13 cellular contexts compared by ENCODE assay signal in the genomic region with DNA sequence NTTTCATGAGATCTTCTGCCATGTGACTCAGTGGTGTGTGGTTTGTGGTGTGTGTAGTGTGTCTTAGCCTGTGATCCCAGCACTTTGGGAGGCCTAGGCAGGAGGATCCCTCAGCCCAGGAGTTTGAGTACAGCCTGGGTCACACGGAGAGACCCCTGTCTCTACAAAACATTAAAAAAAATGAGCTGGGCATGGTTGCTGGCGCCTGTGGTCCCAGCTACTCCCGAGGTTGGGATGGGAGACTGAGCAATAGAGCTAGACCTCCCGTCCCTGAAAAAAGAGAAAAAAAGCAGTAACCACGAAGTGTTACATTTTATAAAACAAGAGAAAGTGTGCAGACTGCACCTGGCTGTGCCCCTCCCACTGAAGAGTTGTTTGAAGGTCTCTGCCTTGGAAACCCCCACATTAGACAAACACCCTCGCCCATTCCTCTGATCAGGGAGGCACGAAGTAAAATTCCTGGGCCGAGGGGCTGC. TPM values are rescaled to one million over a fixed set of nuclear protein-coding genes. Genes with fewer than 3 reads are reported as not detected.
DNase-seq lines count a peak whose midpoint lies in the region; ATAC-seq and TF ChIP-seq lines count a peak whose summit lies in the region.
"Had no signal": no experiment of that assay in that cellular context is flagged by ENCODE, and none has a peak within 500 bp of the region (broad histone marks: within the 10 kb centered on the region; RNA-seq: fewer than 3 reads in every experiment).

No MANE protein-coding gene starts in this region.

- peaks cover 7% of the 10 kb centered on the region for H3K9me3 Mint-ChIP-seq in activated naive CD4-positive, alpha-beta T cell treated with anti-CD3 and anti-CD28 coated beads, Interleukin-2, amount 10 ng/mL, durations not matched to agents 7 days and 5 days
- peaks cover 0 to 2% of the 10 kb centered on the region in 2 donors for H3K9me3 Mint-ChIP-seq in effector memory CD8-positive, alpha-beta T cell
- H3K9me3 Mint-ChIP-seq in stimulated activated naive CD8-positive, alpha-beta T cell treated with anti-CD3 and anti-CD28 coated beads, Interleukin-15, Interleukin-2, amounts not matched to agents 100 ng/mL and 50 ng/mL, for 24 hours: peaks cover 6% of the 10 kb centered on the region

- H3K36me3 Mint-ChIP-seq in activated naive CD4-positive, alpha-beta T cell treated with anti-CD3 and anti-CD28 coated beads, Interleukin-2, amount 10 ng/mL, durations not matched to agents 7 days and 5 days: peaks cover 3% of the 10 kb centered on the region
- H3K36me3 Mint-ChIP-seq in effector memory CD8-positive, alpha-beta T cell (ENCODE audit: insufficient read depth): peaks cover 26% of the 10 kb centered on the region
- H3K36me3 Mint-ChIP-seq in stimulated activated naive CD8-positive, alpha-beta T cell treated with anti-CD3 and anti-CD28 coated beads, Interleukin-15, Interleukin-2, amounts not matched to agents 100 ng/mL and 50 ng/mL, for 24 hours (ENCODE audit: low read depth): no peaks in the 10 kb centered on the region

- intact Hi-C loops in left ventricle myocardium inferior (cut with micrococcal nuclease): no loop called here

- H3K27ac ChIP-seq in left ventricle myocardium inferior (replicated peaks): no peak overlapping the region
- H3K27ac ChIP-seq: parathyroid adenoma had no signal

- peak; percentile 57 for DNase-seq in activated naive CD4-positive, alpha-beta T cell treated with anti-CD3 and anti-CD28 coated beads, Interleukin-2, amount 10 ng/mL, durations not matched to agents 7 days and 5 days
- DNase-seq in activated naive CD4-positive, alpha-beta T cell treated with Interleukin-2 at 50 U/mL for 16 hours: no peak
- DNase-seq in SK-MEL-5 (ENCODE audit: low read depth, low spot score) (peak; percentile 13), pons (ENCODE audit: low spot score) (no peak), EL (no peak), left ventricle myocardium inferior (no peak)
- peak in 2 of 3 experiments; percentile 26 to 28 for DNase-seq in effector memory CD8-positive, alpha-beta T cell
- DNase-seq: NCI-H526 treated with DMSO at 0.1 percent for 48 hours, T1000 had no signal

- in situ Hi-C loops in SK-MEL-5 (cut with HindIII; ENCODE audit: low pct_unique_long_range_greater_than_20kb, low sequenced_read_pairs): no loop called here

- H3K4me3 Mint-ChIP-seq in activated naive CD4-positive, alpha-beta T cell treated with anti-CD3 and anti-CD28 coated beads, Interleukin-2, amount 10 ng/mL, durations not matched to agents 7 days and 5 days: no peak overlapping the region
- peak overlapping the region; percentile 32 to 57 for H3K4me3 Mint-ChIP-seq in effector memory CD8-positive, alpha-beta T cell
- no peak overlapping the region for H3K4me3 Mint-ChIP-seq in stimulated activated naive CD8-positive, alpha-beta T cell treated with anti-CD3 and anti-CD28 coated beads, Interleukin-15, Interleukin-2, amounts not matched to agents 100 ng/mL and 50 ng/mL, for 24 hours

- CTCF ChIA-PET in activated naive CD4-positive, alpha-beta T cell treated with anti-CD3 and anti-CD28 coated beads, Interleukin-2, amount 10 ng/mL, durations not matched to agents 7 days and 5 days (lab: Charles Lee): interaction anchor here (1.1 kb wide), 1 partner anchor 10 kb away, joined by 3 read pairs; no protein-coding TSS in a partner anchor

- H3K27me3 ChIP-seq in left ventricle myocardium inferior (ENCODE audit: low read depth): no peaks in the 10 kb centered on the region

- ATAC-seq in effector memory CD8-positive, alpha-beta T cell (replicated peaks): peak; percentile 69
- ATAC-seq: esophagus mucosa had no signal

- peaks cover 39% of the 10 kb centered on the region for H3K27me3 Mint-ChIP-seq in activated naive CD4-positive, alpha-beta T cell treated with anti-CD3 and anti-CD28 coated beads, Interleukin-2, amount 10 ng/mL, durations not matched to agents 7 days and 5 days
- H3K27me3 Mint-ChIP-seq in effector memory CD8-positive, alpha-beta T cell: no peaks in the 10 kb centered on the region
- H3K27me3 Mint-ChIP-seq in stimulated activated naive CD8-positive, alpha-beta T cell treated with anti-CD3 and anti-CD28 coated beads, Interleukin-15, Interleukin-2, amounts not matched to agents 100 ng/mL and 50 ng/mL, for 24 hours: peaks cover 3% of the 10 kb centered on the region

- H3K4me1 Mint-ChIP-seq in activated naive CD4-positive, alpha-beta T cell treated with anti-CD3 and anti-CD28 coated beads, Interleukin-2, amount 10 ng/mL, durations not matched to agents 7 days and 5 days: peaks cover 28% of the 10 kb centered on the region
- peaks cover 29 to 32% of the 10 kb centered on the region in 2 donors for H3K4me1 Mint-ChIP-seq in effector memory CD8-positive, alpha-beta T cell (ENCODE audit: low read depth in 2 of 2)
- H3K4me1 Mint-ChIP-seq in stimulated activated naive CD8-positive, alpha-beta T cell treated with anti-CD3 and anti-CD28 coated beads, Interleukin-15, Interleukin-2, amounts not matched to agents 100 ng/mL and 50 ng/mL, for 24 hours (ENCODE audit: low read depth): peaks cover 32% of the 10 kb centered on the region

- peaks cover 11% of the 10 kb centered on the region for H3K4me1 ChIP-seq in left ventricle myocardium inferior
- H3K4me1 ChIP-seq: parathyroid adenoma had no signal

- TF ChIP-seq CTCF in left ventricle myocardium inferior (IDR thresholded peaks at IDR 0.05; ENCODE audit: borderline replicate concordance): no peak

- H3K9me3 ChIP-seq in left ventricle myocardium inferior (replicated peaks): no peaks in the 10 kb centered on the region

- H3K4me3 ChIP-seq in left ventricle myocardium inferior: no peak overlapping the region

- H3K27ac Mint-ChIP-seq in activated naive CD4-positive, alpha-beta T cell treated with anti-CD3 and anti-CD28 coated beads, Interleukin-2, amount 10 ng/mL, durations not matched to agents 7 days and 5 days: peak overlapping the region; percentile 46
- H3K27ac Mint-ChIP-seq in effector memory CD8-positive, alpha-beta T cell: peak overlapping the region; percentile 84 to 89
- peak overlapping the region; percentile 66 for H3K27ac Mint-ChIP-seq in stimulated activated naive CD8-positive, alpha-beta T cell treated with anti-CD3 and anti-CD28 coated beads, Interleukin-15, Interleukin-2, amounts not matched to agents 100 ng/mL and 50 ng/mL, for 24 hours

- no peaks in the 10 kb centered on the region for H3K36me3 ChIP-seq in left ventricle myocardium inferior

RNA-seq across cellular contexts. Expression of gene RNU6ATAC, which starts 21.2 kb away (rescaled TPM):
- total RNA-seq in SK-MEL-5 (2014; rRNA removed; shearing (Covaris generic)): not detected in 2 replicates
- not detected in 2 replicates for polyA plus RNA-seq in SK-MEL-5 (2015; cell fraction: cytosol; rRNA removed)
- polyA plus RNA-seq in SK-MEL-5 (2015; cell fraction: nucleus; rRNA removed): not detected in 2 replicates
- total RNA-seq in left ventricle myocardium inferior: 157 TPM
- polyA plus RNA-seq: keratinocyte had no signal

RNA-seq across cellular contexts. Expression of gene WDR5, which starts 49.7 kb away (rescaled TPM):
- total RNA-seq in SK-MEL-5 (2014; rRNA removed; shearing (Covaris generic)): 25.9 and 27.1 TPM in 2 replicates
- 53.6 and 69.3 TPM in 2 replicates for polyA plus RNA-seq in SK-MEL-5 (2015; cell fraction: cytosol; rRNA removed)
- 97.7 and 113 TPM in 2 replicates for polyA plus RNA-seq in SK-MEL-5 (2015; cell fraction: nucleus; rRNA removed)
- 17.7 TPM for total RNA-seq in left ventricle myocardium inferior

Comparison
In these comparisons a context has a peak if more than half of its experiments do, and no peak if none do; other contexts are left out.
1. DNase-seq: peak in activated naive CD4-positive, alpha-beta T cell treated with anti-CD3 and anti-CD28 coated beads, Interleukin-2, amount 10 ng/mL, durations not matched to agents 7 days and 5 days (single experiment), SK-MEL-5 (single experiment) and effector memory CD8-positive, alpha-beta T cell (2 of 3); none in activated naive CD4-positive, alpha-beta T cell treated with Interleukin-2 at 50 U/mL for 16 hours (single experiment), pons (single experiment), EL (single experiment) and left ventricle myocardium inferior (single experiment).
2. H3K4me3 Mint-ChIP-seq: peak in effector memory CD8-positive, alpha-beta T cell (2 of 2); none in activated naive CD4-positive, alpha-beta T cell treated with anti-CD3 and anti-CD28 coated beads, Interleukin-2, amount 10 ng/mL, durations not matched to agents 7 days and 5 days (single experiment) and stimulated activated naive CD8-positive, alpha-beta T cell treated with anti-CD3 and anti-CD28 coated beads, Interleukin-15, Interleukin-2, amounts not matched to agents 100 ng/mL and 50 ng/mL, for 24 hours (single experiment).
3. RNA of gene RNU6ATAC, which starts 21.2 kb away (total RNA-seq): 157 TPM in left ventricle myocardium inferior (single experiment); not detected in SK-MEL-5; every median in the first group is over 100 times any median in the second.
4. Peak in every context shown above with its lines, with median percentiles within 50 percentile points of each other: H3K27ac Mint-ChIP-seq.